In genomic region chr12:89707623-89707991, GRCh38 we compare ENCODE assay signal across 8 cellular contexts. TPM values are rescaled to one million over a fixed set of nuclear protein-coding genes. Genes with fewer than 3 reads are reported as not detected.
DNase-seq lines count a peak whose midpoint lies in the region; ATAC-seq and TF ChIP-seq lines count a peak whose summit lies in the region.

No MANE protein-coding gene starts in this region.

- H3K4me1 Mint-ChIP-seq in activated T-cell treated with anti-CD3 and anti-CD28 coated beads, Interleukin-2, amount 50 U/mL, for 72 hours (ENCODE audit: low read depth), result peaks cover 51% of the 10 kb centered on the region

- H3K4me1 ChIP-seq in foreskin keratinocyte, result peaks cover 19% of the 10 kb centered on the region
- H3K4me1 ChIP-seq in neutrophil (ENCODE audit: control insufficient read depth in 1 of 2, insufficient read depth in 1 of 2, low read depth in 1 of 2, low read length in 1 of 2), result peaks cover 14 to 22% of the 10 kb centered on the region in 2 experiments

- H3K27ac ChIP-seq in KOPT-K1 (ENCODE audit: low read depth, low read length, poor library complexity, severe bottlenecking) (peak overlapping the region; percentile 91), foreskin keratinocyte (peak overlapping the region; percentile 88), neutrophil (peak overlapping the region; percentile 99)

- H3K9me3 Mint-ChIP-seq in activated T-cell treated with anti-CD3 and anti-CD28 coated beads, Interleukin-2, amount 50 U/mL, for 72 hours, result no peaks in the 10 kb centered on the region

- peak overlapping the region; percentile 89 to 91 for H3K4me3 ChIP-seq in neutrophil (ENCODE audit: low read depth in 1 of 2, low read length in 1 of 2)

- H3K27me3 Mint-ChIP-seq in activated T-cell treated with anti-CD3 and anti-CD28 coated beads, Interleukin-2, amount 50 U/mL, for 72 hours (ENCODE audit: low read depth), result no peaks in the 10 kb centered on the region

- peak overlapping the region; percentile 93 for H3K27ac Mint-ChIP-seq in activated T-cell treated with anti-CD3 and anti-CD28 coated beads, Interleukin-2, amount 50 U/mL, for 72 hours

- TF ChIP-seq CTCF in foreskin keratinocyte (conservative IDR thresholded peaks at IDR 0.05) (no peak), neutrophil (IDR thresholded peaks at IDR 0.05) (no peak)

- ATAC-seq in activated T-cell treated with anti-CD3 and anti-CD28 coated beads, Interleukin-2, amount 50 U/mL, for 72 hours (replicated peaks in 1 of 2), result no peak
- no peak for ATAC-seq in foreskin keratinocyte

- no peaks in the 10 kb centered on the region for H3K36me3 ChIP-seq in KOPT-K1 (ENCODE audit: insufficient read depth, low read length)
- H3K36me3 ChIP-seq in neutrophil, result no peaks in the 10 kb centered on the region

- no peaks in the 10 kb centered on the region for H3K27me3 ChIP-seq in foreskin keratinocyte
- H3K27me3 ChIP-seq in neutrophil, result peaks cover 44% of the 10 kb centered on the region

- H3K36me3 Mint-ChIP-seq in activated T-cell treated with anti-CD3 and anti-CD28 coated beads, Interleukin-2, amount 50 U/mL, for 72 hours (ENCODE audit: insufficient read depth in 2 of 2), result no peaks in the 10 kb centered on the region

- DNase-seq in CD1c-positive myeloid dendritic cell (ENCODE audit: extremely low spot score) (peak; percentile 43), foreskin keratinocyte (no peak), A172 (ENCODE audit: low spot score) (no peak), NCI-H1930 (lab: John Stamatoyannopoulos, UW) (no peak), SKM-1 treated with dmso at 0.1 percent for 144 hours (lab: John Stamatoyannopoulos, UW; ENCODE audit: unreplicated experiment) (no peak)
- DNase-seq in activated T-cell treated with anti-CD3 and anti-CD28 coated beads, Interleukin-2, amount 50 U/mL, for 72 hours, result peak; percentile 12 to 19

- H3K9me3 ChIP-seq in KOPT-K1 (ENCODE audit: insufficient read depth, low read length, poor library complexity, severe bottlenecking) (no peaks in the 10 kb centered on the region), neutrophil (no peaks in the 10 kb centered on the region)

- peak overlapping the region; percentile 91 to 96 for H3K4me3 Mint-ChIP-seq in activated T-cell treated with anti-CD3 and anti-CD28 coated beads, Interleukin-2, amount 50 U/mL, for 72 hours

RNA-seq across cellular contexts. Expression of gene ATP2B1, which starts 1.0 kb away (rescaled TPM):
- total RNA-seq in activated T-cell treated with anti-CD3 and anti-CD28 coated beads, Interleukin-2, amount 50 U/mL, for 72 hours, result 10 to 100 TPM; 19.4 to 25.5 TPM
- 28.0 and 32.5 TPM in 2 replicates for total RNA-seq in foreskin keratinocyte
- 4.5 and 6.6 TPM in 2 replicates for polyA plus RNA-seq in foreskin keratinocyte
- total RNA-seq in A172 (2014; rRNA removed; shearing (Covaris generic)), result 42.8 and 54.7 TPM in 2 replicates

Comparison
In these comparisons a context has a peak if more than half of its experiments do, and no peak if none do; other contexts are left out.
1. DNase-seq: peak in CD1c-positive myeloid dendritic cell (single experiment) and activated T-cell treated with anti-CD3 and anti-CD28 coated beads, Interleukin-2, amount 50 U/mL, for 72 hours (2 of 2); none in foreskin keratinocyte (0 of 2), A172 (single experiment), NCI-H1930 (0 of 2) and SKM-1 treated with dmso at 0.1 percent for 144 hours (single experiment).
2. Peak in every context shown above with its lines, with median percentiles within 50 percentile points of each other: H3K27ac ChIP-seq.